In the genomic region with DNA sequence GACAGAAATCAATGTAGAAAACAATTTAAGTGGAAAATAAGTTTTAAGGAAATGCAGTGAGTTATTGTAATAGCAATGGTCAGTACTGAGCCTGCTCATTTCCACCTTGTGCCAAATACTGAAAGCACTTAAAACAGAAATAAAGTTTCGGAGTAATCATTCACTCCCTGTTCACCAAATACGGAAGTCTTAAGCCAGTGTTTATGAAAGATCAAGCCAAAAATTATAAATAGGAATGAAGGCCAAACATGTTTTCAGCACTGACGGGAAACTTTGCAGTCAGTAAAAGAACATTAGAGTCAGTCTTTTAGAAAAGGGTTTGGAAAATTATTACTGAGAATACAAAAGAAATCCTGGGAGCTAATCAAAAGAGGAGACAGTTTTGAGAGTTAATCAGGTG, we compare ENCODE assay signal across 20 cellular contexts.
DNase-seq lines count a peak whose midpoint lies in the region; ATAC-seq and TF ChIP-seq lines count a peak whose summit lies in the region.
"Had no signal": no experiment of that assay in that cellular context is flagged by ENCODE, and none has a peak within 500 bp of the region (broad histone marks: within the 10 kb centered on the region; RNA-seq: fewer than 3 reads in every experiment).

No MANE protein-coding gene starts in this region.

- peak overlapping the region; percentile 1 for H3K4me3 ChIP-seq in coronary artery
- peak overlapping the region in 1 of 2 donors; percentile 31 for H3K4me3 ChIP-seq in muscle layer of colon (ENCODE audit: low read depth in 1 of 2, low read length in 2 of 2)
- no peak overlapping the region for H3K4me3 ChIP-seq in skeletal muscle tissue (ENCODE audit: low read length in 3 of 3)
- no peak overlapping the region for H3K4me3 ChIP-seq in aorta (ENCODE audit: low read length in 2 of 2)
- H3K4me3 ChIP-seq in upper lobe of right lung = no peak overlapping the region
- H3K4me3 ChIP-seq: BLaER1 treated with 17β-estradiol and CSF1 and Interleukin-3, amounts not matched to agents 10 nM and 100 nM had no signal

- H3K27me3 ChIP-seq in muscle layer of colon (ENCODE audit: control insufficient read depth in 1 of 2, insufficient read depth in 2 of 2, low read length in 2 of 2) (no peaks in the 10 kb centered on the region), skeletal muscle tissue (ENCODE audit: control insufficient read depth in 3 of 3, insufficient read depth in 3 of 3, low read length in 3 of 3) (no peaks in the 10 kb centered on the region), aorta (ENCODE audit: control insufficient read depth in 1 of 2, insufficient read depth in 2 of 2, low read length in 1 of 2) (no peaks in the 10 kb centered on the region), upper lobe of right lung (no peaks in the 10 kb centered on the region)

- DNase-seq in coronary artery (ENCODE audit: low spot score) (no peak), aorta (no peak), upper lobe of right lung (no peak)
- no peak for DNase-seq in activated naive CD4-positive, alpha-beta T cell (lab: John Stamatoyannopoulos, UW)
- DNase-seq: Calu3; CD8-positive, alpha-beta T cell; GOT3; KBM-7; NCI-H1417; NCI-H187; NCI-H2107; NCI-H2227 treated with DMSO at 0.1 percent for 48 hours; NCI-H510A treated with DMSO at 0.1 percent for 48 hours; NCI-H82; SHP77 treated with DMSO at 0.1 percent for 48 hours had no signal

- intact Hi-C loops in aorta (cut with DNase I) = no loop called here
- intact Hi-C loops in upper lobe of right lung (cut with DNase I) = no loop called here

- H3K9me3 ChIP-seq in muscle layer of colon (ENCODE audit: low read length) (no peaks in the 10 kb centered on the region), skeletal muscle tissue (ENCODE audit: control insufficient read depth in 3 of 3, low read length in 3 of 3) (no peaks in the 10 kb centered on the region), aorta (ENCODE audit: control insufficient read depth, low read length) (no peaks in the 10 kb centered on the region), upper lobe of right lung (no peaks in the 10 kb centered on the region)
- H3K9me3 ChIP-seq: BLaER1 treated with 17β-estradiol and CSF1 and Interleukin-3, amounts not matched to agents 10 nM and 100 nM had no signal

- H3K36me3 ChIP-seq in muscle layer of colon (ENCODE audit: insufficient read depth, low read length) = no peaks in the 10 kb centered on the region
- H3K36me3 ChIP-seq in skeletal muscle tissue (ENCODE audit: control insufficient read depth in 3 of 3, insufficient read depth in 3 of 3, low read length in 3 of 3) = no peaks in the 10 kb centered on the region
- no peaks in the 10 kb centered on the region for H3K36me3 ChIP-seq in aorta (ENCODE audit: control insufficient read depth in 1 of 2, insufficient read depth in 2 of 2, low read length in 1 of 2)
- no peaks in the 10 kb centered on the region for H3K36me3 ChIP-seq in upper lobe of right lung
- H3K36me3 ChIP-seq: BLaER1 treated with 17β-estradiol and CSF1 and Interleukin-3, amounts not matched to agents 10 nM and 100 nM had no signal

- WGBS in aorta, 2 donors = 3 to 21% methylated on average over 3 of the region's 3 CpGs

- ATAC-seq in aorta (ENCODE audit: low FRiP score) = peak; percentile 54
- ATAC-seq in upper lobe of right lung = no peak
- ATAC-seq in GM21447 (IDR thresholded peaks at IDR 0.05; ENCODE audit: unreplicated experiment) = no peak
- ATAC-seq: CD8-positive, alpha-beta T cell; HepG2 had no signal

- TF ChIP-seq CTCF in coronary artery (IDR thresholded peaks at IDR 0.05) (no peak), upper lobe of right lung (IDR thresholded peaks at IDR 0.05) (no peak)

- H3K4me1 ChIP-seq in muscle layer of colon (ENCODE audit: insufficient read depth, low read length) (peaks cover 10% of the 10 kb centered on the region), skeletal muscle tissue (ENCODE audit: control insufficient read depth in 3 of 3, insufficient read depth in 3 of 3, low read length in 3 of 3) (peaks cover 0 to 6% (median 2%) of the 10 kb centered on the region in 3 donors), aorta (ENCODE audit: control insufficient read depth in 1 of 2, insufficient read depth in 2 of 2, low read length in 2 of 2) (peaks cover 0 to 4% of the 10 kb centered on the region in 2 donors), upper lobe of right lung (no peaks in the 10 kb centered on the region)
- H3K4me1 ChIP-seq: BLaER1 treated with 17β-estradiol and CSF1 and Interleukin-3, amounts not matched to agents 10 nM and 100 nM had no signal

- H3K9ac ChIP-seq in muscle layer of colon (ENCODE audit: low read length) = no peak overlapping the region
- H3K9ac ChIP-seq in skeletal muscle tissue (ENCODE audit: low read depth in 1 of 3, low read length in 3 of 3) = no peak overlapping the region
- H3K9ac ChIP-seq: BLaER1 treated with 17β-estradiol and CSF1 and Interleukin-3, amounts not matched to agents 10 nM and 100 nM had no signal

- H3K27ac ChIP-seq in coronary artery = peak overlapping the region; percentile 63 to 77
- peak overlapping the region; percentile 66 for H3K27ac ChIP-seq in muscle layer of colon (ENCODE audit: low read depth, low read length)
- H3K27ac ChIP-seq in skeletal muscle tissue (ENCODE audit: low read depth, low read length) = peak overlapping the region; percentile 31
- H3K27ac ChIP-seq in aorta (ENCODE audit: low read depth in 1 of 2, low read length in 2 of 2) = no peak overlapping the region
- H3K27ac ChIP-seq in upper lobe of right lung = no peak overlapping the region
- H3K27ac ChIP-seq: BLaER1 treated with 17β-estradiol and CSF1 and Interleukin-3, amounts not matched to agents 10 nM and 100 nM had no signal

Comparison
In these comparisons a context has a peak if more than half of its experiments do, and no peak if none do; other contexts are left out.
1. H3K27ac ChIP-seq: peak in coronary artery (2 of 2), muscle layer of colon (single experiment) and skeletal muscle tissue (single experiment); none in aorta (0 of 2) and upper lobe of right lung (single experiment).